Comparison of ENCODE assay signal across 1 cellular context in the genomic region with DNA sequence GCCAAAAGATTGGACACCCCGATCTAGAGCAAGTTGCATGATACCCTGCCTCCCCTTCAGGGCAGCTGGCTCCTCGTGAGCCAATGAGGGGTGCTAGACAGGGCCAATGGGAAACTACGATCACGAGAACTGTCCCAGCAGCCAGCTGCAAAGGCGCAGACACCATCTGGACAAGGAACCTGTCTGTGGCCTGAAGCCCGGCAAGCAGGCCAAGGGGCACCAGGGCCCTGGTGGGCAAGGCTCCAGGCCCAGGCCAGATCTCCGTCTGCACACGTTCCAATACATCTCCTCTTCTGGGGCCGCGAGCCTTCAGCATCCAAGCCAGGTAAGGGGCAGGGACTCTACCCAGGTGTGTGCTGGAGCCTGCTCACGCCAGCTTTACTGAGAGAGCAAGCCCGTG.
TF ChIP-seq lines count a peak whose summit lies in the region.

No MANE protein-coding gene starts in this region.

TF ChIP-seq in H1, 55 proteins besides CTCF, POLR2A, EP300 and RAD21:
- TF ChIP-seq TBP (IDR thresholded peaks at IDR 0.05; ENCODE audit: low read depth, low read length) = no peak
- TF ChIP-seq, protein P1, sequence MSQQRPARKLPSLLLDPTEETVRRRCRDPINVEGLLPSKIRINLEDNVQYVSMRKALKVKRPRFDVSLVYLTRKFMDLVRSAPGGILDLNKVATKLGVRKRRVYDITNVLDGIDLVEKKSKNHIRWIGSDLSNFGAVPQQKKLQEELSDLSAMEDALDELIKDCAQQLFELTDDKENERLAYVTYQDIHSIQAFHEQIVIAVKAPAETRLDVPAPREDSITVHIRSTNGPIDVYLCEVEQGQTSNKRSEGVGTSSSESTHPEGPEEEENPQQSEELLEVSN (IDR thresholded peaks at IDR 0.05) = no peak
- no peak for TF ChIP-seq SIRT6 (IDR thresholded peaks at IDR 0.05; ENCODE audit: low read length)
- no peak for TF ChIP-seq RFX5 (IDR thresholded peaks at IDR 0.05; ENCODE audit: borderline replicate concordance, low read depth, low read length)
- TF ChIP-seq, protein P2, sequence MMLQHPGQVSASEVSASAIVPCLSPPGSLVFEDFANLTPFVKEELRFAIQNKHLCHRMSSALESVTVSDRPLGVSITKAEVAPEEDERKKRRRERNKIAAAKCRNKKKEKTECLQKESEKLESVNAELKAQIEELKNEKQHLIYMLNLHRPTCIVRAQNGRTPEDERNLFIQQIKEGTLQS (IDR thresholded peaks at IDR 0.05; ENCODE audit: insufficient read depth, low read depth, low read length) = no peak
- no peak for TF ChIP-seq RBBP5 (IDR thresholded peaks at IDR 0.05; ENCODE audit: borderline replicate concordance, low read depth, low read length)
- no peak for TF ChIP-seq SIX5 (IDR thresholded peaks at IDR 0.05; ENCODE audit: low read depth, low read length)
- TF ChIP-seq POU5F1 (IDR thresholded peaks at IDR 0.05; ENCODE audit: low read depth, low read length) = no peak
- TF ChIP-seq BRCA1 (IDR thresholded peaks at IDR 0.05; ENCODE audit: low read depth, low read length) = no peak
- TF ChIP-seq SRF (IDR thresholded peaks at IDR 0.05; ENCODE audit: low read depth, low read length) = no peak
- TF ChIP-seq TAF7 (optimal IDR thresholded peaks at IDR 0.05; ENCODE audit: borderline replicate concordance, low read depth, low read length) = no peak
- TF ChIP-seq KDM4A (IDR thresholded peaks at IDR 0.05; ENCODE audit: low read depth, low read length, severe bottlenecking) = no peak
